ENCODE assay signal across 2 cellular contexts in genomic region chr1:198575715-198576641, GRCh38.
A peak's percentile ranks its signal among the peaks of the same experiment; 100 is the strongest.
TF ChIP-seq lines count a peak whose summit lies in the region.

No MANE protein-coding gene starts in this region.

TF ChIP-seq in IMR-90, 13 proteins besides CTCF, POLR2A, EP300 and RAD21:
- TF ChIP-seq BHLHE40 (IDR thresholded peaks at IDR 0.05; ENCODE audit: low read depth, low read length) (no peak), RFX5 (IDR thresholded peaks at IDR 0.05; ENCODE audit: low read depth, low read length) (no peak), MAZ (IDR thresholded peaks at IDR 0.05; ENCODE audit: borderline replicate concordance, low read depth, low read length) (no peak), RCOR1 (IDR thresholded peaks at IDR 0.05; ENCODE audit: insufficient replicate concordance, low read length) (no peak), MAFK (IDR thresholded peaks at IDR 0.05; ENCODE audit: low read depth, low read length) (no peak), NFE2L2 (IDR thresholded peaks at IDR 0.05; ENCODE audit: low read depth, low read length) (no peak), ELK1 (IDR thresholded peaks at IDR 0.05; ENCODE audit: borderline replicate concordance, low read depth, low read length) (no peak), USF2 (IDR thresholded peaks at IDR 0.05; ENCODE audit: low read depth, low read length) (no peak), SMC3 (IDR thresholded peaks at IDR 0.05; ENCODE audit: low read depth, low read length) (no peak), CHD1 (IDR thresholded peaks at IDR 0.05; ENCODE audit: low read depth, low read length) (no peak), FOS (IDR thresholded peaks at IDR 0.05; ENCODE audit: low read depth, low read length) (no peak), MXI1 (IDR thresholded peaks at IDR 0.05; ENCODE audit: borderline replicate concordance, low read depth, low read length) (no peak), CEBPB (IDR thresholded peaks at IDR 0.05; ENCODE audit: low read depth, low read length) (no peak)

TF ChIP-seq in K562, 482 proteins besides CTCF, POLR2A, EP300 and RAD21:
- TF ChIP-seq ETV6 (IDR thresholded peaks at IDR 0.05; ENCODE audit: borderline replicate concordance in 1 of 2, low read depth in 2 of 2, low read length in 1 of 2) = 0 out of 4 replicates have a peak, but pooled peaks of 1 of the 2 experiments have one; percentile 22
- TF ChIP-seq ETV6 (CRISPR knock-in tag; IDR thresholded peaks at IDR 0.05; ENCODE audit: borderline replicate concordance) = no peak
- TF ChIP-seq MYNN (IDR thresholded peaks at IDR 0.05) = no peak
- TF ChIP-seq MYNN (CRISPR knock-in tag; IDR thresholded peaks at IDR 0.05) = no peak
